23 cellular contexts compared by ENCODE assay signal in the genomic region with DNA sequence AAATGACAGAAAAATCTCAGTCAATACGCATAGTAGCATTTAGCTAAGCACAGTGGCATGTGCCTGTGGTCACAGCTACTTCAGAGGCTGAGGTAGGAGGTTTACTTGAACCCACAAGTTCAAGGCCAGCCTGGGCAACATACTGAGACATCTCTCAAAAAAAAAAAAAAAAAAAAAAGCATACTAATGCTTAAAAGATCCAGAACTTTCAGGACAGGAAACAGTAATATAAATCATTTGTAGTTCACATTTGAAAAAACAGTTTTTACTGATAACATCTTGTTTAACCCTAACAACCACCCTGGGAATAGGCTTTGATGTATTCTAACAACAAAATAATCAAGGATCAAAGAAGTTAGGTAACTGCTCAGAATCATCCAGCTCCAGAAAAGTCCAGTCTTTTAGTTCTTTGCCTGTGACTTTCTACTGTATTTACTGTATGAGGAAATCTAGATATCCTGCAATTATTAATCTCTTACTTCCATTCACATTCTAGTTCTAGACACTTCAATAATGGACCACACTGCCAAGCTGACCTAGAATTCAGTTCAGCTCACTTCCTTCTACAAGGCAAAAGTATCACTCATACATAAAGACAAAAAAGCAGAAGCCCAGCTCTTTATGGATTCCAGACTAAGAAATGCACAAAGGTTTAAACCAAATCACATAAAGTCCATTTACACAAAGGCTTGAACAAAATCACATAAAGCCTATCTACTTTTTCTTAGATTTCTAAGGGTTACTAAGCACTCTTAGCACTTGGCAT. TPM values are rescaled to one million over a fixed set of nuclear protein-coding genes. Genes with fewer than 3 reads are reported as not detected.
DNase-seq lines count a peak whose midpoint lies in the region; ATAC-seq, FAIRE-seq and TF ChIP-seq lines count a peak whose summit lies in the region.
"Had no signal": no experiment of that assay in that cellular context is flagged by ENCODE, and none has a peak within 500 bp of the region (broad histone marks: within the 10 kb centered on the region; RNA-seq: fewer than 3 reads in every experiment).

No MANE protein-coding gene starts in this region.

- H3K9me3 ChIP-seq in HepG2 (ENCODE audit: low read length), result no peaks in the 10 kb centered on the region
- H3K9me3 ChIP-seq in right lobe of liver, result no peaks in the 10 kb centered on the region
- H3K9me3 ChIP-seq in endothelial cell of umbilical vein (replicated peaks; ENCODE audit: control insufficient read depth, insufficient read depth, low read length), result no peaks in the 10 kb centered on the region
- H3K9me3 ChIP-seq: colonic mucosa, heart left ventricle, neutrophil, uterus had no signal

- TF ChIP-seq CTCF in HepG2 (CRISPR knock-in tag; IDR thresholded peaks at IDR 0.05), result no peak
- TF ChIP-seq CTCF in right lobe of liver (IDR thresholded peaks at IDR 0.05), result no peak
- no peak for TF ChIP-seq CTCF in endothelial cell of umbilical vein (IDR thresholded peaks at IDR 0.05; ENCODE audit: extremely low read depth in 1 of 2, insufficient read depth in 1 of 2, low read depth in 1 of 2, low read length in 2 of 2)

- H3K4me1 Mint-ChIP-seq in activated CD8-positive, alpha-beta memory T cell treated with anti-CD3 and anti-CD28 coated beads, Interleukin-2, amount 10 ng/mL, durations not matched to agents 7 days and 5 days, result no peaks in the 10 kb centered on the region
- H3K4me1 Mint-ChIP-seq: activated naive CD8-positive, alpha-beta T cell treated with anti-CD3 and anti-CD28 coated beads for 36 hours; activated T-helper 17 cell treated with anti-CD3 and anti-CD28 coated beads, Interleukin-2, amount 50 U/mL, for 72 hours had no signal

- H4K20me1 ChIP-seq in HepG2 (ENCODE audit: insufficient read depth, low read length) (peaks cover 47% of the 10 kb centered on the region), endothelial cell of umbilical vein (replicated peaks; ENCODE audit: control insufficient read depth, extremely low read depth, insufficient read depth, low read length) (peaks cover 2% of the 10 kb centered on the region)

- POLR2A ChIA-PET in HepG2 (lab: Yijun Ruan, JAX) (interaction anchor here (0.6 to 1.5 kb wide), 4 partner anchors 22 to 303 kb away, joined by 3 to 4 read pairs (median 4); partner anchors contain the start of gene PAWR), endothelial cell of umbilical vein (lab: Charles Lee) (no interaction called here)

- in situ Hi-C loops in HepG2 (cut with HindIII; ENCODE audit: extremely low pct_ligation_motif_present, low pct_unique_long_range_greater_than_20kb), result no loop called here

- H3K4me1 ChIP-seq in HepG2 (ENCODE audit: insufficient read depth, low read length) (peaks cover 32% of the 10 kb centered on the region), right lobe of liver (peaks cover 0 to 6% (median 0%) of the 10 kb centered on the region in 4 donors), endothelial cell of umbilical vein (ENCODE audit: control insufficient read depth, extremely low read depth, insufficient read depth, low read length) (peaks cover 8% of the 10 kb centered on the region)
- H3K4me1 ChIP-seq: colonic mucosa had no signal

- dilution Hi-C loops in endothelial cell of umbilical vein (cut with MboI; ENCODE audit: extremely low pct_ligation_motif_present, low sequenced_read_pairs), result no loop called here

- no peak overlapping the region for H3K4me3 ChIP-seq in HepG2 (replicated peaks in 1 of 3; ENCODE audit: insufficient read depth in 1 of 3, low read depth in 2 of 3, low read length in 3 of 3)
- no peak overlapping the region for H3K4me3 ChIP-seq in right lobe of liver
- no peak overlapping the region for H3K4me3 ChIP-seq in endothelial cell of umbilical vein (replicated peaks in 1 of 3; ENCODE audit: insufficient read depth in 1 of 3, low read depth in 1 of 3, low read length in 3 of 3)
- H3K4me3 ChIP-seq: colonic mucosa, heart left ventricle, uterus had no signal

- no TSS peak for BruUV-seq in HepG2 (replicated peaks; lab: Mats Ljungman, UMichigan)
- BruUV-seq in endothelial cell of umbilical vein (replicated peaks; lab: Mats Ljungman, UMichigan), result no TSS peak

- H3K4me2 ChIP-seq in HepG2 (ENCODE audit: low read depth, low read length) (no peak overlapping the region), endothelial cell of umbilical vein (ENCODE audit: insufficient read depth, low read length) (no peak overlapping the region)

- H3K27me3 ChIP-seq in HepG2 (ENCODE audit: control insufficient read depth in 1 of 2, insufficient read depth in 2 of 2, low read length in 2 of 2) (no peaks in the 10 kb centered on the region), right lobe of liver (no peaks in the 10 kb centered on the region), endothelial cell of umbilical vein (ENCODE audit: control insufficient read depth in 2 of 2, insufficient read depth in 2 of 2, low read length in 2 of 2) (no peaks in the 10 kb centered on the region)
- H3K27me3 ChIP-seq: colonic mucosa, heart left ventricle, neutrophil, uterus had no signal

- intact Hi-C loops in HepG2 (cut with micrococcal nuclease; ENCODE audit: unreplicated experiment), result loop anchor here (2.0 kb wide), 1 partner anchor 23 kb away; no protein-coding TSS in a partner anchor
- intact Hi-C loops in right lobe of liver (cut with DNase I), result no loop called here
- intact Hi-C loops in endothelial cell of umbilical vein (cut with micrococcal nuclease), result no loop called here

- no peaks in the 10 kb centered on the region for H3K36me3 Mint-ChIP-seq in activated CD8-positive, alpha-beta memory T cell treated with anti-CD3 and anti-CD28 coated beads, Interleukin-2, amount 10 ng/mL, durations not matched to agents 7 days and 5 days
- H3K36me3 Mint-ChIP-seq: activated naive CD8-positive, alpha-beta T cell treated with anti-CD3 and anti-CD28 coated beads for 36 hours had no signal

- H3K79me2 ChIP-seq in HepG2 (ENCODE audit: insufficient read depth, low read length), result peaks cover 88% of the 10 kb centered on the region
- peaks cover 99% of the 10 kb centered on the region for H3K79me2 ChIP-seq in endothelial cell of umbilical vein (ENCODE audit: control insufficient read depth, insufficient read depth, low read length)

- TF ChIP-seq RAD21 in HepG2 (CRISPR knock-in tag; IDR thresholded peaks at IDR 0.05), result no peak

- TF ChIP-seq EP300 in HepG2 (IDR thresholded peaks at IDR 0.05; ENCODE audit: low read depth in 2 of 2, low read length in 2 of 2) (peak in 1 of 2 experiments; percentile 54; a peak in 1 of 4 replicates), HepG2 (CRISPR knock-in tag; IDR thresholded peaks at IDR 0.05; ENCODE audit: borderline replicate concordance) (no peak)

- H3K27ac ChIP-seq in HepG2 (ENCODE audit: extremely low read length, insufficient read depth, low read length), result peak overlapping the region; percentile 36
- no peak overlapping the region for H3K27ac ChIP-seq in right lobe of liver
- H3K27ac ChIP-seq in endothelial cell of umbilical vein (ENCODE audit: insufficient read depth, low read depth, low read length), result no peak overlapping the region
- H3K27ac ChIP-seq: colonic mucosa, heart left ventricle, neutrophil, uterus had no signal

- no peaks in the 10 kb centered on the region for H3K9me1 ChIP-seq in endothelial cell of umbilical vein (replicated peaks; ENCODE audit: control insufficient read depth, extremely low read depth, insufficient read depth, low read length)

- H3K4me3 Mint-ChIP-seq in activated CD8-positive, alpha-beta memory T cell treated with anti-CD3 and anti-CD28 coated beads, Interleukin-2, amount 10 ng/mL, durations not matched to agents 7 days and 5 days, result no peak overlapping the region
- H3K4me3 Mint-ChIP-seq: activated naive CD8-positive, alpha-beta T cell treated with anti-CD3 and anti-CD28 coated beads for 36 hours; activated T-helper 17 cell treated with anti-CD3 and anti-CD28 coated beads, Interleukin-2, amount 50 U/mL, for 72 hours; brain had no signal

- H3K36me3 ChIP-seq in HepG2 (replicated peaks in 1 of 2; ENCODE audit: control insufficient read depth in 1 of 2, insufficient read depth in 2 of 2, low read length in 2 of 2) (peaks cover 3 to 8% of the 10 kb centered on the region in 2 experiments; a peak in 4 of 5 replicates), right lobe of liver (no peaks in the 10 kb centered on the region), endothelial cell of umbilical vein (ENCODE audit: control insufficient read depth in 2 of 2, extremely low read depth in 1 of 2, insufficient read depth in 2 of 2, low read length in 2 of 2) (no peaks in the 10 kb centered on the region)
- H3K36me3 ChIP-seq: colonic mucosa, heart left ventricle, neutrophil, uterus had no signal

- TF ChIP-seq POLR2A in HepG2 (IDR thresholded peaks at IDR 0.05; ENCODE audit: insufficient read depth in 1 of 2, low read depth in 2 of 2, low read length in 2 of 2) (no peak), right lobe of liver (IDR thresholded peaks at IDR 0.05) (no peak), endothelial cell of umbilical vein (IDR thresholded peaks at IDR 0.05; ENCODE audit: low read depth, low read length) (no peak)

- no peaks in the 10 kb centered on the region for H3K9me3 Mint-ChIP-seq in activated CD8-positive, alpha-beta memory T cell treated with anti-CD3 and anti-CD28 coated beads, Interleukin-2, amount 10 ng/mL, durations not matched to agents 7 days and 5 days (ENCODE audit: low read depth)
- H3K9me3 Mint-ChIP-seq: activated naive CD8-positive, alpha-beta T cell treated with anti-CD3 and anti-CD28 coated beads for 36 hours; activated T-helper 17 cell treated with anti-CD3 and anti-CD28 coated beads, Interleukin-2, amount 50 U/mL, for 72 hours had no signal

- DNase-seq in HepG2 (ENCODE audit: low spot score) (peak; percentile 84), right lobe of liver (no peak), NCI-H226 (peak; percentile 57), endothelial cell of umbilical vein (ENCODE audit: low read depth, low spot score) (peak; percentile 47), SKM-1 (lab: John Stamatoyannopoulos, UW; ENCODE audit: unreplicated experiment) (no peak), COLO829 (ENCODE audit: low spot score) (no peak)
- no peak for DNase-seq in activated CD8-positive, alpha-beta memory T cell treated with anti-CD3 and anti-CD28 coated beads, Interleukin-2, amount 10 ng/mL, durations not matched to agents 7 days and 5 days
- DNase-seq: activated CD4-positive, alpha-beta T cell treated with anti-CD3 and anti-CD28 coated beads for 48 hours; activated naive CD8-positive, alpha-beta T cell treated with anti-CD3 and anti-CD28 coated beads for 36 hours; colonic mucosa; GOT3; heart left ventricle; left ventricle myocardium superior; NCI-H1436; NCI-H2171; NCI-H526 treated with DMSO at 0.1 percent for 48 hours; SIG-M5; T-helper 1 cell; uterus had no signal

- no peak overlapping the region for H2AFZ ChIP-seq in HepG2 (ENCODE audit: low read length)
- H2AFZ ChIP-seq in endothelial cell of umbilical vein (ENCODE audit: low read depth, low read length), result no peak overlapping the region

- no peak overlapping the region for H3K9ac ChIP-seq in HepG2 (ENCODE audit: insufficient read depth, low read depth, low read length)
- H3K9ac ChIP-seq in endothelial cell of umbilical vein (replicated peaks; ENCODE audit: extremely low read depth, insufficient read depth, low read length), result no peak overlapping the region

- ATAC-seq in HepG2, result peak; percentile 82
- ATAC-seq in right lobe of liver, result no peak
- no peak for ATAC-seq in activated CD8-positive, alpha-beta memory T cell treated with anti-CD3 and anti-CD28 coated beads, Interleukin-2, amount 10 ng/mL, durations not matched to agents 7 days and 5 days
- no peak for ATAC-seq in GM21528 (IDR thresholded peaks at IDR 0.05; ENCODE audit: low FRiP score, unreplicated experiment)
- ATAC-seq: activated T-helper 17 cell treated with anti-CD3 and anti-CD28 coated beads, Interleukin-2, amount 50 U/mL, for 72 hours; heart left ventricle; left ventricle myocardium superior had no signal

- no peak overlapping the region for H3K27ac Mint-ChIP-seq in activated CD8-positive, alpha-beta memory T cell treated with anti-CD3 and anti-CD28 coated beads, Interleukin-2, amount 10 ng/mL, durations not matched to agents 7 days and 5 days
- H3K27ac Mint-ChIP-seq: activated naive CD8-positive, alpha-beta T cell treated with anti-CD3 and anti-CD28 coated beads for 36 hours; activated T-helper 17 cell treated with anti-CD3 and anti-CD28 coated beads, Interleukin-2, amount 50 U/mL, for 72 hours; brain had no signal

- CTCF ChIA-PET in HepG2 (lab: Yijun Ruan, JAX; ENCODE audit: low intra/inter-chr PET ratio, low total read pairs), result no interaction called here
- CTCF ChIA-PET in endothelial cell of umbilical vein (lab: Charles Lee), result interaction anchor here (0.7 to 2.3 kb wide), 7 partner anchors 9 to 115 kb away, joined by 3 to 10 read pairs (median 3); no protein-coding TSS in a partner anchor
- CTCF ChIA-PET in activated CD8-positive, alpha-beta memory T cell treated with anti-CD3 and anti-CD28 coated beads, Interleukin-2, amount 10 ng/mL, durations not matched to agents 7 days and 5 days (lab: Charles Lee), result interaction anchor here (0.7 kb wide), 1 partner anchor 19 kb away, joined by 3 read pairs; no protein-coding TSS in a partner anchor

- peaks cover 2% of the 10 kb centered on the region for H3K27me3 Mint-ChIP-seq in activated CD8-positive, alpha-beta memory T cell treated with anti-CD3 and anti-CD28 coated beads, Interleukin-2, amount 10 ng/mL, durations not matched to agents 7 days and 5 days
- H3K27me3 Mint-ChIP-seq: activated naive CD8-positive, alpha-beta T cell treated with anti-CD3 and anti-CD28 coated beads for 36 hours; activated T-helper 17 cell treated with anti-CD3 and anti-CD28 coated beads, Interleukin-2, amount 50 U/mL, for 72 hours; brain had no signal

- WGBS in HepG2 (ENCODE audit: low lambda C conversion rate), result 76% methylated on average over 1 of the region's 1 CpG
- 86% methylated on average over 1 of the region's 1 CpG for WGBS in right lobe of liver (ENCODE audit: insufficient coverage, low coverage, low lambda C conversion rate, missing lambda C conversion rate)

- peak; percentile 56 for FAIRE-seq in HepG2 (lab: Jason Lieb, UNC)
- no peak for FAIRE-seq in endothelial cell of umbilical vein (lab: Jason Lieb, UNC)

RNA-seq across cellular contexts. Expression of gene PAWR, which starts 28.5 kb away (rescaled TPM):
- total RNA-seq in HepG2 (2016; rRNA removed; fragmentation: Illumina TruSeq; extraction: Trizol) (36.1 and 37.4 TPM in 2 replicates), right lobe of liver (10 to 100 TPM; 25.0 to 62.3 (median 28.9) TPM), endothelial cell of umbilical vein (154 and 175 TPM in 2 replicates)
- total RNA-seq in HepG2 (2016; cell fraction: cytosol; rRNA removed; fragmentation: Illumina TruSeq; extraction: Trizol; ENCODE audit: low read depth), result 11.2 and 13.0 TPM in 2 replicates
- total RNA-seq in HepG2 (2016; cell fraction: insoluble cytoplasmic fraction; rRNA removed; fragmentation: Illumina TruSeq; extraction: Trizol), result 37.3 and 40.1 TPM in 2 replicates
- total RNA-seq in HepG2 (2016; cell fraction: membrane; rRNA removed; fragmentation: Illumina TruSeq; extraction: Trizol), result 14.1 and 16.8 TPM in 2 replicates
- total RNA-seq in HepG2 (2016; cell fraction: nucleus; rRNA removed; fragmentation: Illumina TruSeq; extraction: Trizol), result 46.8 and 49.1 TPM in 2 replicates
- polyA plus RNA-seq in HepG2 (2011; rRNA removed) (23.1 and 29.1 TPM in 2 replicates), endothelial cell of umbilical vein (16.2 and 18.3 TPM in 2 replicates)
- polyA plus RNA-seq in HepG2 (2011; cell fraction: cytosol; rRNA removed), result 7.1 and 8.4 TPM in 2 replicates
- polyA plus RNA-seq in HepG2 (2011; cell fraction: nucleus; rRNA removed), result 36.4 and 41.9 TPM in 2 replicates
- polyA plus RNA-seq in HepG2 (2012), result 58.2 and 68.4 TPM in 2 replicates
- polyA plus RNA-seq in HepG2 (2016; cell fraction: cytosol; fragmentation: Illumina TruSeq; extraction: Trizol; ENCODE audit: low read depth), result 6.8 and 7.8 TPM in 2 replicates
- 33.4 and 33.7 TPM in 2 replicates for polyA plus RNA-seq in HepG2 (2016; cell fraction: insoluble cytoplasmic fraction; fragmentation: Illumina TruSeq; extraction: Trizol; ENCODE audit: low read depth)
- 11.0 and 13.3 TPM in 2 replicates for polyA plus RNA-seq in HepG2 (2016; cell fraction: membrane; fragmentation: Illumina TruSeq; extraction: Trizol; ENCODE audit: low read depth)
- polyA plus RNA-seq in HepG2 (2016; cell fraction: nucleus; fragmentation: Illumina TruSeq; extraction: Trizol; ENCODE audit: insufficient read depth, low read depth), result 75.9 and 78.0 TPM in 2 replicates
- polyA minus RNA-seq in HepG2 (2011; rRNA and poly(A)+ RNA removed; ENCODE audit: low replicate concordance), result 13.7 and 19.1 TPM in 2 replicates
- polyA minus RNA-seq in HepG2 (2011; cell fraction: cytosol; rRNA and poly(A)+ RNA removed), result 17.4 and 18.3 TPM in 2 replicates
- 162 and 198 TPM in 2 replicates for polyA minus RNA-seq in HepG2 (2011; cell fraction: nucleus; rRNA and poly(A)+ RNA removed)
- 10.5 and 13.0 TPM in 2 replicates for polyA plus RNA-seq in endothelial cell of umbilical vein (2011; cell fraction: cytosol; rRNA removed)
- polyA plus RNA-seq in endothelial cell of umbilical vein (2011; cell fraction: nucleus; rRNA removed), result 53.1 and 81.3 TPM in 2 replicates
- 82.5 and 115 TPM in 2 replicates for polyA plus RNA-seq in endothelial cell of umbilical vein (2012)
- polyA minus RNA-seq in endothelial cell of umbilical vein, result 32.5 and 37.7 TPM in 2 replicates
- 30.2 TPM for polyA minus RNA-seq in endothelial cell of umbilical vein (2011; cell fraction: cytosol; rRNA and poly(A)+ RNA removed)
- polyA minus RNA-seq in endothelial cell of umbilical vein (2011; cell fraction: nucleus; rRNA and poly(A)+ RNA removed), result 112 and 127 TPM in 2 replicates
- 1 to 10 TPM; 3.0 to 5.2 TPM for total RNA-seq in activated CD8-positive, alpha-beta memory T cell treated with anti-CD3 and anti-CD28 coated beads, Interleukin-2, amount 10 ng/mL, durations not matched to agents 7 days and 5 days

Comparison
In these comparisons a context has a peak if more than half of its experiments do, and no peak if none do; other contexts are left out.
1. DNase-seq: peak in HepG2 (single experiment), NCI-H226 (single experiment) and endothelial cell of umbilical vein (single experiment); none in right lobe of liver (0 of 3), activated CD8-positive, alpha-beta memory T cell treated with anti-CD3 and anti-CD28 coated beads, Interleukin-2, amount 10 ng/mL, durations not matched to agents 7 days and 5 days (single experiment), SKM-1 (single experiment) and COLO829 (single experiment).